8 cellular contexts compared by ENCODE assay signal in the genomic region with DNA sequence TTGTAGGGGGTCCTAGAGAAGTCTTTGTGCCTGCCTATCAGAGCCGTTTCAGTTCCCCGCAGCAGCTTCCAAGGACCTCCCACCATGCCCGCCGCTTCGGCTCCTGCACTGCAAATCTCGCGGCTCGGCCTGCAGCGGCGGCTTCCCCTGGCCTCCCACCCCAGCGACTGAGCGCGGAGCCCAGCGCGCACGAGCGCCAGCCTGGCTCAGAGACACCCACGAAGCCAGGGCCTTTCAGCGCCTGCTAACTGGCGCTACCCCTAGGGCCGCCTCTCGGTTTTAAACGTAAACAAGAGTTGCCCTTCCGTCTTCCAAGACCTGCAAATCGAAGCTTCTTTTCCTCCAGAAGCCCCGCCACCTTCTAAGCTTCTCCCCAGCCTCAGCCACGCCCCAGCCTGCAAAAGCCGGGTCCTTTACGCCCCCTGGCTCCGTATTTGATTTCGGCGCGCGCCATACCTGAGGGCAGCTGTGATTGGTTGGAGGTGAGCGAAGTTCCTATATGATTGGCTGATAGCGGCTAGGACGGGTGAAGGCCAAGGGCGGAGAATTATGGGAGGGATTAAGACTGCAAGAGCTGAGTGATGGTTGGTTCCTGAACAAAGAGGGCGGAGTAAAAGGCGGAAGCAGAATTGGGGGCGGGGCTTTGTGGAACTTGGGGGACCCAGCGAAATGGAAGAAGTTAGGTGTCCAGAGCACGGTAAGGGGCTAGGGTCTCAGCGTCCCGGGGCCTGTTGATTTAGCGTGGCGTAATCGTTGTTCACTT. TPM values are rescaled to one million over a fixed set of nuclear protein-coding genes. Genes with fewer than 3 reads are reported as not detected.
DNase-seq lines count a peak whose midpoint lies in the region; ATAC-seq and TF ChIP-seq lines count a peak whose summit lies in the region.

TSS of gene TTF2 (plus strand) at position 649 of the 763 bp plus-strand sequence. CDS start at position 670, 21 bp downstream.

- H3K4me1 Mint-ChIP-seq in T-helper 17 cell, result peaks cover 22% of the 10 kb centered on the region

- intact Hi-C loops in right cardiac atrium (cut with DNase I), result loop anchor here in 3 of 4 donors (5.0 kb wide), 3 partner anchors 208 to 323 kb away; no protein-coding TSS in a partner anchor
- intact Hi-C loops in vagina (cut with DNase I), result loop anchor here (10.0 kb wide), 1 partner anchor 225 kb away; no protein-coding TSS in a partner anchor

- ATAC-seq in GM18499 (IDR thresholded peaks at IDR 0.05; ENCODE audit: insufficient read depth, unreplicated experiment) (peak; percentile 96), HG02938 (IDR thresholded peaks at IDR 0.05; ENCODE audit: unreplicated experiment) (peak; percentile 92), T-helper 17 cell (peak; percentile 92), right cardiac atrium (peak; percentile 99 to 100)

- H3K27ac ChIP-seq in right cardiac atrium (ENCODE audit: low read length) (peak within 1 kb of the TSS; percentile 50), vagina (peak within 1 kb of the TSS; percentile 68)

- no peaks in the 10 kb centered on the region for H3K27me3 Mint-ChIP-seq in T-helper 17 cell

- no peaks in the 10 kb centered on the region for H3K36me3 ChIP-seq in vagina

- no peaks in the 10 kb centered on the region for H3K36me3 Mint-ChIP-seq in T-helper 17 cell (ENCODE audit: low read depth)

- under 1% methylated on average over 48 of the region's 48 CpGs for WGBS in right cardiac atrium

- DNase-seq in NCI-H1694 treated with DMSO at 0.1 percent for 48 hours (lab: John Stamatoyannopoulos, UW), result peak; percentile 99
- DNase-seq in T-helper 17 cell, result peak; percentile 85 to 95 (median 90)
- peak; percentile 51 to 97 (median 89) for DNase-seq in anterior cingulate cortex (lab: John Stamatoyannopoulos, UW)
- peak; percentile 90 to 94 (median 93) for DNase-seq in right cardiac atrium
- peak; percentile 94 for DNase-seq in pulmonary artery endothelial cell (ENCODE audit: low read depth, low spot score)
- DNase-seq in vagina (ENCODE audit: extremely low spot score in 2 of 2), result peak in 1 of 2 donors; percentile 98

- H3K27me3 ChIP-seq in right cardiac atrium (ENCODE audit: control insufficient read depth, insufficient read depth), result no peaks in the 10 kb centered on the region
- no peaks in the 10 kb centered on the region for H3K27me3 ChIP-seq in vagina

- no peak for TF ChIP-seq POLR2A in vagina (IDR thresholded peaks at IDR 0.05)

- no peak within 1 kb of the TSS for H3K4me3 Mint-ChIP-seq in T-helper 17 cell

- H3K4me1 ChIP-seq in right cardiac atrium (ENCODE audit: control insufficient read depth, insufficient read depth, low read length) (no peaks in the 10 kb centered on the region), vagina (peaks cover 19% of the 10 kb centered on the region)

- H3K9me3 ChIP-seq in T-helper 17 cell (ENCODE audit: control insufficient read depth, low read length, poor library complexity, severe bottlenecking) (no peaks in the 10 kb centered on the region), right cardiac atrium (ENCODE audit: control insufficient read depth, low read length) (no peaks in the 10 kb centered on the region), vagina (no peaks in the 10 kb centered on the region)

- peak within 1 kb of the TSS; percentile 53 for H3K4me3 ChIP-seq in right cardiac atrium (ENCODE audit: low read length)
- H3K4me3 ChIP-seq in vagina, result peak within 1 kb of the TSS; percentile 62 to 73

- no peak for TF ChIP-seq CTCF in vagina (IDR thresholded peaks at IDR 0.05)

- H3K27ac Mint-ChIP-seq in T-helper 17 cell, result no peak within 1 kb of the TSS

RNA-seq across cellular contexts. Expression of gene TTF2, which starts in this region (rescaled TPM):
- total RNA-seq in T-helper 17 cell (10 to 100 TPM; 49.2 to 50.9 TPM), right cardiac atrium (10 to 100 TPM in 1 of 4 donors, 1 to 10 TPM in 3; 8.7 to 10.6 (median 9.2) TPM), pulmonary artery endothelial cell (15.2 and 29.1 TPM in 2 replicates), vagina (7.6 TPM)
- 2.1 TPM for polyA plus RNA-seq in right cardiac atrium
